Comparison of ENCODE assay signal across 14 cellular contexts in the genomic region with DNA sequence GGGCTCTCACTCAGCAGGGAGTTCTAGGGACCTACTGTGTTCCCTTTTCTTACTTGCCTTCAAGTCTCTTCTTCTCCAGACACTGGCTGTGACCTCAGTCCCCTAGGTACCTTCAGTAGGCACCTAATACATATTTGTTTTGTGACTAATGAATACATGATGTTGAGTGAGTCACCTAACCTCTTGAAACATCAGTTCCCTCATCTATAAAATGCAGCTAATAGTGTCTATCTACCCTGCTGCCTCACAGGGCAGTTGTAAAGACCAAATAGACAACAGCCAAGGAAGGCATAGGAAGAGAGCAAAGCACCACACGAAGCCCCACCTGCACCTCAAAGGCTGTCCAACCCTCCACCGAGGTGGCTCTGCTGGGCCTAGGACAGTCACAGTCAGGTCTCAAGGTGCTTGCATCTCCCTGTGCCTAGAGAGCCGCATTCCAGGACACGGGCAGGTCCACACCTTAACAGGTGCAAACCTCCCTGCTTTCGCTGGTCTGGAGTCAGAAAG. TPM values are rescaled to one million over a fixed set of nuclear protein-coding genes. Genes with fewer than 3 reads are reported as not detected.
A peak's percentile ranks its signal among the peaks of the same experiment; 100 is the strongest.
DNase-seq lines count a peak whose midpoint lies in the region; ATAC-seq and TF ChIP-seq lines count a peak whose summit lies in the region.
"Had no signal": no experiment of that assay in that cellular context is flagged by ENCODE, and none has a peak within 500 bp of the region (broad histone marks: within the 10 kb centered on the region; RNA-seq: fewer than 3 reads in every experiment).

No MANE protein-coding gene starts in this region.

- peaks cover 4% of the 10 kb centered on the region for H3K36me3 Mint-ChIP-seq in MCF 10A (ENCODE audit: insufficient read depth, unreplicated experiment)

- peak overlapping the region; percentile 50 for H3K27ac Mint-ChIP-seq in MCF 10A (ENCODE audit: low read depth, unreplicated experiment)
- H3K27ac Mint-ChIP-seq: activated CD8-positive, alpha-beta memory T cell treated with anti-CD3 and anti-CD28 coated beads, Interleukin-2, amount 10 ng/mL, durations not matched to agents 7 days and 5 days; T-helper 1 cell treated with Interleukin-12 subunit alpha and Interleukin-12 subunit beta and Interleukin-4 antibody, amounts not matched to agents 30 μg/mL and 1 μg/mL, for 36 hours had no signal

- intact Hi-C loops in MCF 10A (cut with micrococcal nuclease), result no loop called here

- peaks cover 44% of the 10 kb centered on the region for H3K4me1 Mint-ChIP-seq in MCF 10A (ENCODE audit: insufficient read depth, unreplicated experiment)

- no peak for TF ChIP-seq CTCF in MCF 10A (IDR thresholded peaks at IDR 0.05; ENCODE audit: unreplicated experiment)

- H3K9me3 Mint-ChIP-seq in MCF 10A (ENCODE audit: unreplicated experiment), result peaks cover 11% of the 10 kb centered on the region

- POLR2A ChIA-PET in MCF 10A (lab: Yijun Ruan, JAX), result interaction anchor here (1.0 to 2.1 kb wide), 5 partner anchors 8 to 29 kb away, joined by 3 to 8 read pairs (median 6); a partner anchor contains a TSS

- H3K27me3 Mint-ChIP-seq in MCF 10A (ENCODE audit: insufficient read depth, unreplicated experiment), result no peaks in the 10 kb centered on the region
- H3K27me3 Mint-ChIP-seq: activated CD8-positive, alpha-beta memory T cell treated with anti-CD3 and anti-CD28 coated beads, Interleukin-2, amount 10 ng/mL, durations not matched to agents 7 days and 5 days had no signal

- H3K4me3 Mint-ChIP-seq in MCF 10A (ENCODE audit: unreplicated experiment), result no peak overlapping the region
- H3K4me3 Mint-ChIP-seq: activated CD8-positive, alpha-beta memory T cell treated with anti-CD3 and anti-CD28 coated beads, Interleukin-2, amount 10 ng/mL, durations not matched to agents 7 days and 5 days; T-helper 1 cell treated with Interleukin-12 subunit alpha and Interleukin-12 subunit beta and Interleukin-4 antibody, amounts not matched to agents 30 μg/mL and 1 μg/mL, for 36 hours had no signal

- H3K4me3 ChIP-seq in mucosa of stomach (ENCODE audit: low read length), result no peak overlapping the region
- H3K4me3 ChIP-seq: HAP-1, tibial artery had no signal

- H3K27me3 ChIP-seq in mucosa of stomach (ENCODE audit: control insufficient read depth, insufficient read depth, low read length), result no peaks in the 10 kb centered on the region
- H3K27me3 ChIP-seq: tibial artery had no signal

- ATAC-seq in GM18870 (IDR thresholded peaks at IDR 0.05; ENCODE audit: unreplicated experiment) (no peak), HG03354 (IDR thresholded peaks at IDR 0.05; ENCODE audit: poor library complexity, severe bottlenecking, unreplicated experiment) (no peak)
- ATAC-seq: activated CD8-positive, alpha-beta memory T cell treated with anti-CD3 and anti-CD28 coated beads, Interleukin-2, amount 10 ng/mL, durations not matched to agents 7 days and 5 days had no signal

- H3K9ac ChIP-seq in mucosa of stomach (ENCODE audit: low read length), result peak overlapping the region; percentile 12

- no peaks in the 10 kb centered on the region for H3K9me3 ChIP-seq in mucosa of stomach (ENCODE audit: control insufficient read depth, low read length)
- H3K9me3 ChIP-seq: HAP-1, tibial artery had no signal

- no TSS peak for BruUV-seq in MCF 10A (replicated peaks; lab: Mats Ljungman, UMichigan)

- H3K4me1 ChIP-seq in mucosa of stomach (ENCODE audit: control insufficient read depth, insufficient read depth, low read length), result peaks cover 95% of the 10 kb centered on the region

- H3K36me3 ChIP-seq in mucosa of stomach (ENCODE audit: control insufficient read depth, insufficient read depth, low read length), result no peaks in the 10 kb centered on the region
- H3K36me3 ChIP-seq: HAP-1, tibial artery had no signal

- CTCF ChIA-PET in MCF 10A (lab: Yijun Ruan, JAX), result no interaction called here

- peak; percentile 23 for DNase-seq in AG08396 (ENCODE audit: low spot score)
- peak; percentile 76 for DNase-seq in HT1080 (ENCODE audit: low read depth)
- DNase-seq in MCF 10A (ENCODE audit: unreplicated experiment), result peak; percentile 67
- DNase-seq in NAMALWA (ENCODE audit: low spot score), result no peak
- DNase-seq in T-helper 2 cell, result no peak
- DNase-seq: activated CD8-positive, alpha-beta memory T cell treated with anti-CD3 and anti-CD28 coated beads, Interleukin-2, amount 10 ng/mL, durations not matched to agents 7 days and 5 days; hypothalamus; retina; tibial artery had no signal

RNA-seq across cellular contexts. Expression of a gene that starts 29.1 kb away (rescaled TPM):
- total RNA-seq in HT1080 (2014; rRNA removed; shearing (Covaris generic)), result 0.43 TPM in 1 of 2 replicates, not detected in the other
- 0.26 and 0.52 TPM in 2 replicates for polyA plus RNA-seq in HT1080 (2015; cell fraction: cytosol; rRNA removed)
- 1.2 and 1.8 TPM in 2 replicates for polyA plus RNA-seq in HT1080 (2015; cell fraction: nucleus; rRNA removed)
- total RNA-seq in MCF 10A (2022), result 4.6 and 6.8 TPM in 2 replicates

Comparison
In these comparisons a context has a peak if more than half of its experiments do, and no peak if none do; other contexts are left out.
1. DNase-seq: peak in AG08396 (single experiment), HT1080 (single experiment) and MCF 10A (single experiment); none in NAMALWA (single experiment) and T-helper 2 cell (0 of 5).